ENCODE assay signal across 8 cellular contexts in the genomic region with DNA sequence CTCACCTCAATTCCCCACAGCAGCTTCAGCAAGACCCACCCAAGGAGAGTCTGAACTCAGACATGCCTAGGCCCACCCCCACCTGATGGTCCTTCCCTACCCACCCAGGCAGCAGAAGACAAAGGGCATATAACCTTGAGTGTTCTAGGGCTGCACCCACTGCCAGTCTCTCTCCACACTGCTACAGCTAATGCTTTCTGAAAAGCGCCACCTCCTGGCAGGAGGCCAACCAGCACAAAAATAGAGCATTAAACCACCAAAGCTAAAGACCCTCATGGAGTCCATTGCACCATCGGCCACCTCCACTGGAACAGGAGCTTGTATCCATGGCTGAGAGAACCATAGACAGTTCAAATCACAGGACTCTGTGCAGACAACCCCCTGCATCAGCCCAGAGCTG. TPM values are rescaled to one million over a fixed set of nuclear protein-coding genes. Genes with fewer than 3 reads are reported as not detected.
DNase-seq lines count a peak whose midpoint lies in the region; TF ChIP-seq lines count a peak whose summit lies in the region.

No MANE protein-coding gene starts in this region.

- peaks cover 18% of the 10 kb centered on the region for H3K27me3 Mint-ChIP-seq in mesothelial cell of epicardium (ENCODE audit: low read depth)

- H3K9me3 Mint-ChIP-seq in mesothelial cell of epicardium: peaks cover 30% of the 10 kb centered on the region

- H3K4me3 ChIP-seq in BJ (ENCODE audit: low read depth, low read length): no peak overlapping the region
- H3K4me3 ChIP-seq in LNCaP clone FGC (ENCODE audit: low read depth, low read length): no peak overlapping the region
- no peak overlapping the region for H3K4me3 ChIP-seq in stomach

- no peak for TF ChIP-seq POLR2A in stomach (IDR thresholded peaks at IDR 0.05)

- no peaks in the 10 kb centered on the region for H3K4me1 Mint-ChIP-seq in mesothelial cell of epicardium

- no peak for DNase-seq in BJ (ENCODE audit: low read depth)
- DNase-seq in LNCaP clone FGC (ENCODE audit: low read depth): no peak
- DNase-seq in activated CD8-positive, alpha-beta memory T cell treated with anti-CD3 and anti-CD28 coated beads for 24 hours: peak; percentile 84
- peak; percentile 25 for DNase-seq in kidney tubule cell (ENCODE audit: low spot score)
- peak; percentile 48 for DNase-seq in stomach
- no peak for DNase-seq in mesothelial cell of epicardium (ENCODE audit: low spot score in 2 of 2, unreplicated experiment in 2 of 2)
- no peak for DNase-seq in ureter (ENCODE audit: low spot score)
- no peak for DNase-seq in posterior vena cava (ENCODE audit: low spot score)

- H3K36me3 ChIP-seq in BJ (ENCODE audit: control insufficient read depth, insufficient read depth, low read length) (no peaks in the 10 kb centered on the region), stomach (no peaks in the 10 kb centered on the region)

- H3K27ac ChIP-seq in stomach: no peak overlapping the region

- intact Hi-C loops in stomach (cut with DNase I; ENCODE audit: low total_unique reads): no loop called here
- intact Hi-C loops in posterior vena cava (cut with DNase I): no loop called here

- POLR2A ChIA-PET in BJ (lab: Charles Lee): no interaction called here

- no peak overlapping the region for H3K27ac Mint-ChIP-seq in mesothelial cell of epicardium

- CTCF ChIA-PET in BJ (lab: Yijun Ruan, JAX): interaction anchor here (0.9 to 4.2 kb wide), 10 partner anchors 10 to 529 kb away, joined by 3 to 41 read pairs (median 3); a partner anchor contains a TSS

- H3K27me3 ChIP-seq in BJ (ENCODE audit: control insufficient read depth, insufficient read depth, low read length) (0 out of 2 replicates have a peak, but pooled peaks cover 2% of the 10 kb centered on the region), stomach (no peaks in the 10 kb centered on the region)

- H3K4me1 ChIP-seq in stomach: no peaks in the 10 kb centered on the region

- TF ChIP-seq CTCF in BJ (IDR thresholded peaks at IDR 0.05; ENCODE audit: insufficient read depth, low read depth, low read length) (0 out of 2 replicates have a peak, but pooled peaks have one; percentile 2), LNCaP clone FGC (IDR thresholded peaks at IDR 0.05; ENCODE audit: control insufficient read depth, extremely low read depth, insufficient read depth) (peak; percentile 7; the same call in 1 of the 2 replicates), stomach (IDR thresholded peaks at IDR 0.05) (peak in 1 of 7 experiments; percentile 14), mesothelial cell of epicardium (IDR thresholded peaks at IDR 0.05; ENCODE audit: unreplicated experiment) (no peak)

- H3K4me3 Mint-ChIP-seq in mesothelial cell of epicardium: no peak overlapping the region

- no peak for TF ChIP-seq EP300 in stomach (IDR thresholded peaks at IDR 0.05)

- H3K9me3 ChIP-seq in stomach: peaks cover 0 to 2% (median under 1%) of the 10 kb centered on the region in 4 donors

- peaks cover 2% of the 10 kb centered on the region for H3K36me3 Mint-ChIP-seq in mesothelial cell of epicardium

- 33 to 100% (median 75%) methylated on average over 1 to 2 of the region's 2 CpGs for WGBS in stomach, 5 donors

RNA-seq across cellular contexts. Expression of a gene that starts 11.3 kb away (rescaled TPM):
- polyA plus RNA-seq in BJ (2011; rRNA removed) (16.2 and 23.3 TPM in 2 replicates), stomach (10 to 100 TPM; 10.1 to 13.7 (median 11.9) TPM)
- 3.8 and 5.1 TPM in 2 replicates for polyA minus RNA-seq in BJ (2011; rRNA and poly(A)+ RNA removed)
- total RNA-seq in stomach (1 to 10 TPM in 4 of 5 donors, not detected in 1; 2.0 to 4.8 (median 2.9) TPM), mesothelial cell of epicardium (12.1 to 14.5 TPM (median 13.4 TPM) in 3 replicates), ureter (5.4 TPM), posterior vena cava (1 to 10 TPM; 5.8 to 9.4 TPM)

RNA-seq across cellular contexts. Expression of a gene that starts 46.7 kb away (rescaled TPM):
- polyA plus RNA-seq in BJ (2011; rRNA removed) (not detected in 2 replicates), stomach (not detected)
- not detected in 2 replicates for polyA minus RNA-seq in BJ (2011; rRNA and poly(A)+ RNA removed)
- total RNA-seq in stomach (not detected), mesothelial cell of epicardium (not detected in 3 replicates), ureter (not detected), posterior vena cava (not detected)

Comparison
In these comparisons a context has a peak if more than half of its experiments do, and no peak if none do; other contexts are left out.
1. DNase-seq: peak in activated CD8-positive, alpha-beta memory T cell treated with anti-CD3 and anti-CD28 coated beads for 24 hours (single experiment), kidney tubule cell (single experiment) and stomach (single experiment); none in BJ (single experiment), LNCaP clone FGC (single experiment), mesothelial cell of epicardium (0 of 2), ureter (single experiment) and posterior vena cava (single experiment).